ENCODE assay signal across 15 cellular contexts in genomic region chr3:178623666-178624255, GRCh38.
DNase-seq lines count a peak whose midpoint lies in the region; ATAC-seq and TF ChIP-seq lines count a peak whose summit lies in the region.
"Had no signal": no experiment of that assay in that cellular context is flagged by ENCODE, and none has a peak within 500 bp of the region (broad histone marks: within the 10 kb centered on the region; RNA-seq: fewer than 3 reads in every experiment).

No MANE protein-coding gene starts in this region.

- no peak overlapping the region for H3K4me3 ChIP-seq in naive thymus-derived CD4-positive, alpha-beta T cell (ENCODE audit: low read length)
- H3K4me3 ChIP-seq: prostate gland, transverse colon had no signal

- no peaks in the 10 kb centered on the region for H3K9me3 Mint-ChIP-seq in naive thymus-derived CD4-positive, alpha-beta T cell
- H3K9me3 Mint-ChIP-seq: activated CD4-positive, alpha-beta T cell treated with anti-CD3 and anti-CD28 coated beads, Interleukin-2, amount 10 ng/mL, durations not matched to agents 7 days and 5 days had no signal

- intact Hi-C loops in left ventricle myocardium superior (cut with micrococcal nuclease): no loop called here
- intact Hi-C loops in naive thymus-derived CD4-positive, alpha-beta T cell (cut with micrococcal nuclease): no loop called here

- no peak overlapping the region for H3K4me3 Mint-ChIP-seq in naive thymus-derived CD4-positive, alpha-beta T cell
- H3K4me3 Mint-ChIP-seq: activated CD4-positive, alpha-beta T cell treated with anti-CD3 and anti-CD28 coated beads, Interleukin-2, amount 10 ng/mL, durations not matched to agents 7 days and 5 days had no signal

- H3K36me3 Mint-ChIP-seq in naive thymus-derived CD4-positive, alpha-beta T cell: no peaks in the 10 kb centered on the region

- ATAC-seq in left ventricle myocardium superior (peak; percentile 64), HG03469 (IDR thresholded peaks at IDR 0.05; ENCODE audit: unreplicated experiment) (no peak)
- no peak for ATAC-seq in naive thymus-derived CD4-positive, alpha-beta T cell

- H3K27ac ChIP-seq in naive thymus-derived CD4-positive, alpha-beta T cell (ENCODE audit: low read depth, low read length): no peak overlapping the region
- H3K27ac ChIP-seq: prostate gland, transverse colon had no signal

- CTCF ChIA-PET in naive thymus-derived CD4-positive, alpha-beta T cell (lab: Charles Lee): no interaction called here

- peaks cover 0 to 3% (median 0%) of the 10 kb centered on the region in 5 donors for H3K27me3 Mint-ChIP-seq in naive thymus-derived CD4-positive, alpha-beta T cell
- H3K27me3 Mint-ChIP-seq: activated CD4-positive, alpha-beta T cell treated with anti-CD3 and anti-CD28 coated beads, Interleukin-2, amount 10 ng/mL, durations not matched to agents 7 days and 5 days had no signal

- DNase-seq in AG09319 (ENCODE audit: extremely low read depth, low read depth) (peak; percentile 1), NCI-H146 (lab: John Stamatoyannopoulos, UW) (peak; percentile 68), OCI-M1 (lab: John Stamatoyannopoulos, UW) (peak; percentile 59), left ventricle myocardium superior (no peak), NCI-H1048 (lab: John Stamatoyannopoulos, UW) (no peak), hypothalamus (lab: John Stamatoyannopoulos, UW) (no peak)
- DNase-seq in naive thymus-derived CD4-positive, alpha-beta T cell: no peak
- DNase-seq: activated CD4-positive, alpha-beta T cell treated with anti-CD3 and anti-CD28 coated beads, Interleukin-2, amount 10 ng/mL, durations not matched to agents 7 days and 5 days; foreskin melanocyte; islet precursor cell; KBM-7; NCI-H187; transverse colon had no signal

- no peaks in the 10 kb centered on the region for H3K36me3 ChIP-seq in naive thymus-derived CD4-positive, alpha-beta T cell (ENCODE audit: control insufficient read depth in 2 of 3, insufficient read depth in 3 of 3, low read length in 3 of 3)
- H3K36me3 ChIP-seq: prostate gland, transverse colon had no signal

- H3K9me3 ChIP-seq in naive thymus-derived CD4-positive, alpha-beta T cell (ENCODE audit: control insufficient read depth in 2 of 3, low read length in 3 of 3): no peaks in the 10 kb centered on the region
- H3K9me3 ChIP-seq: prostate gland, transverse colon had no signal

- H3K4me1 Mint-ChIP-seq in naive thymus-derived CD4-positive, alpha-beta T cell: no peaks in the 10 kb centered on the region
- H3K4me1 Mint-ChIP-seq: activated CD4-positive, alpha-beta T cell treated with anti-CD3 and anti-CD28 coated beads, Interleukin-2, amount 10 ng/mL, durations not matched to agents 7 days and 5 days had no signal

- H3K27ac Mint-ChIP-seq in naive thymus-derived CD4-positive, alpha-beta T cell: no peak overlapping the region
- H3K27ac Mint-ChIP-seq: activated CD4-positive, alpha-beta T cell treated with anti-CD3 and anti-CD28 coated beads, Interleukin-2, amount 10 ng/mL, durations not matched to agents 7 days and 5 days had no signal

- POLR2A ChIA-PET in naive thymus-derived CD4-positive, alpha-beta T cell (lab: Charles Lee): no interaction called here

- no peak for TF ChIP-seq CTCF in AG09319 (IDR thresholded peaks at IDR 0.05; ENCODE audit: low read depth, low read length)

- no peaks in the 10 kb centered on the region for H3K4me1 ChIP-seq in naive thymus-derived CD4-positive, alpha-beta T cell (ENCODE audit: control insufficient read depth in 2 of 2, insufficient read depth in 2 of 2, low read length in 2 of 2)
- H3K4me1 ChIP-seq: prostate gland, transverse colon had no signal

- H3K27me3 ChIP-seq in naive thymus-derived CD4-positive, alpha-beta T cell (ENCODE audit: control insufficient read depth in 2 of 2, insufficient read depth in 2 of 2, low read length in 2 of 2): no peaks in the 10 kb centered on the region
- H3K27me3 ChIP-seq: transverse colon had no signal

Comparison
In these comparisons a context has a peak if more than half of its experiments do, and no peak if none do; other contexts are left out.
1. DNase-seq: peak in AG09319 (single experiment), NCI-H146 (single experiment) and OCI-M1 (single experiment); none in left ventricle myocardium superior (single experiment), NCI-H1048 (single experiment), naive thymus-derived CD4-positive, alpha-beta T cell (0 of 9) and hypothalamus (0 of 51).